In the genomic region with DNA sequence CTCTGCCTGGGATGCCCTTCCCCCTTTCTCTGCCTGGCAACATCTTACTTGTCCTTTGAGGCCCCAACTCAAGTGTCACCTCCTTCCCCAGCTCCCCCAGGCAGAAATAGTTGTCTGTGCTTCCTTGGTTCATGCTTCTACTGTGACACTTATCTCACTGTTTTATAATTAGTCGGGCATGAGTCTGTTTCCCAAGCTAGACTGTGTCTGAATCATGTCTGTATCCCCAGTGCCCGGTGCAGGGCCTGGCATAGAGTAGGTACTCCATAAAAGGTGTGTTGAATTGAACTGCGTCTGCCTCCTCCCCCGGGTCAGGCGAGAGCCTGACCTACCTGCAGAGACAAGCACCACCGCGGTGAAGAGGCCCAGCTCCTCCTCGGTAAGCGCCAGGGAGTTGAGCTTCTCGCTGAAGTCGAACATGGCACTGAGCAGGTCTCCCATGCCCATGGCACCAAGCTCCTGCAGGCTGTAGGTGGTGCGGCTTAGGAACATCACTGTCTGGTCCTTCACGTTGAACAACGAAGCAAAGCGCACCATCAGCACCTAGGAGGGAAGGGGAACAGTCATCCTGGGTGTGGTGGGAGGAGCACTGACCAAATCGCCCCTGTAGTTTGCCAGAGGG, we compare ENCODE assay signal across 9 cellular contexts. TPM values are rescaled to one million over a fixed set of nuclear protein-coding genes. Genes with fewer than 3 reads are reported as not detected.
DNase-seq lines count a peak whose midpoint lies in the region; ATAC-seq, FAIRE-seq and TF ChIP-seq lines count a peak whose summit lies in the region.
"Had no signal": no experiment of that assay in that cellular context is flagged by ENCODE, and none has a peak within 500 bp of the region (broad histone marks: within the 10 kb centered on the region; RNA-seq: fewer than 3 reads in every experiment).

No MANE protein-coding gene starts in this region.

- no peak overlapping the region for H3K4me3 ChIP-seq in testis

- H3K4me1 ChIP-seq in testis = peaks cover 69% of the 10 kb centered on the region

- WGBS in testis, 2 donors = 74 to 81% methylated on average over 9 to 16 of the region's 16 CpGs

- peak; percentile 63 for ATAC-seq in left ventricle myocardium superior
- ATAC-seq: activated CD4-positive, CD25-positive, alpha-beta regulatory T cell treated with anti-CD3 and anti-CD28 coated beads, Interleukin-2, amount 50 U/mL, for 24 hours had no signal

- peak overlapping the region; percentile 67 to 99 for H3K27ac ChIP-seq in testis
- H3K27ac ChIP-seq: 22Rv1 had no signal

- DNase-seq in T-helper 1 cell (no peak), left ventricle myocardium superior (peak; percentile 73), testis (no peak), RCC 7860 (ENCODE audit: low spot score) (no peak)
- no peak for DNase-seq in stimulated activated CD4-positive, alpha-beta T cell treated with anti-CD3 and anti-CD28 coated beads, Interleukin-1b, Interleukin-23, amount 100 ng/mL, for 48 hours

- FAIRE-seq in RCC 7860 (lab: Jason Lieb, UNC) = no peak

- H3K4me1 Mint-ChIP-seq in T-helper 1 cell treated with Interleukin-12 subunit alpha and Interleukin-12 subunit beta and Interleukin-4 antibody, amounts not matched to agents 30 μg/mL and 1 μg/mL, for 36 hours (ENCODE audit: low read depth) = peaks cover 31% of the 10 kb centered on the region

- no peak for TF ChIP-seq POLR2A in testis (IDR thresholded peaks at IDR 0.05)

- no peak overlapping the region for H3K4me3 Mint-ChIP-seq in T-helper 1 cell treated with Interleukin-12 subunit alpha and Interleukin-12 subunit beta and Interleukin-4 antibody, amounts not matched to agents 30 μg/mL and 1 μg/mL, for 36 hours
- H3K4me3 Mint-ChIP-seq: dendritic cell treated with granulocyte-macrophage colony-stimulating factor and Interleukin-4, amounts not matched to agents 40 ng/mL and 50 ng/mL, for 4 days had no signal

- H3K27me3 ChIP-seq in testis = no peaks in the 10 kb centered on the region

- intact Hi-C loops in left ventricle myocardium superior (cut with micrococcal nuclease) = no loop called here
- intact Hi-C loops in testis (cut with DNase I; ENCODE audit: low total_unique reads) = no loop called here

- H3K27me3 Mint-ChIP-seq in T-helper 1 cell treated with Interleukin-12 subunit alpha and Interleukin-12 subunit beta and Interleukin-4 antibody, amounts not matched to agents 30 μg/mL and 1 μg/mL, for 36 hours (ENCODE audit: low read depth) = no peaks in the 10 kb centered on the region

- H3K36me3 ChIP-seq in testis (ENCODE audit: low read depth, missing control alignments) = no peaks in the 10 kb centered on the region

- no peak for TF ChIP-seq CTCF in testis (IDR thresholded peaks at IDR 0.05)

- no peaks in the 10 kb centered on the region for H3K9me3 ChIP-seq in testis

- H3K36me3 Mint-ChIP-seq in T-helper 1 cell treated with Interleukin-12 subunit alpha and Interleukin-12 subunit beta and Interleukin-4 antibody, amounts not matched to agents 30 μg/mL and 1 μg/mL, for 36 hours (ENCODE audit: low read depth) = peaks cover 16% of the 10 kb centered on the region

- H3K27ac Mint-ChIP-seq in T-helper 1 cell treated with Interleukin-12 subunit alpha and Interleukin-12 subunit beta and Interleukin-4 antibody, amounts not matched to agents 30 μg/mL and 1 μg/mL, for 36 hours = peak overlapping the region; percentile 42
- H3K27ac Mint-ChIP-seq: dendritic cell treated with granulocyte-macrophage colony-stimulating factor and Interleukin-4, amounts not matched to agents 40 ng/mL and 50 ng/mL, for 4 days had no signal

- H3K9me3 Mint-ChIP-seq in T-helper 1 cell treated with Interleukin-12 subunit alpha and Interleukin-12 subunit beta and Interleukin-4 antibody, amounts not matched to agents 30 μg/mL and 1 μg/mL, for 36 hours = no peaks in the 10 kb centered on the region
- H3K9me3 Mint-ChIP-seq: dendritic cell treated with granulocyte-macrophage colony-stimulating factor and Interleukin-4, amounts not matched to agents 40 ng/mL and 50 ng/mL, for 4 days had no signal

RNA-seq across cellular contexts. Expression of a gene that starts 6.7 kb away (rescaled TPM):
- total RNA-seq in left ventricle myocardium superior (21.5 TPM), testis (10 to 100 TPM; 14.4 to 23.6 TPM)
- 9.8 TPM for polyA plus RNA-seq in testis (ENCODE audit: insufficient read depth, low read depth, low replicate concordance)

RNA-seq across cellular contexts. Expression of a gene that starts 28.1 kb away (rescaled TPM):
- total RNA-seq in left ventricle myocardium superior = 49.1 TPM
- 100 to 1,000 TPM; 129 to 161 TPM for total RNA-seq in testis
- polyA plus RNA-seq in testis (ENCODE audit: insufficient read depth, low read depth, low replicate concordance) = 157 TPM

RNA-seq across cellular contexts. Expression of a gene that starts 30.9 kb away (rescaled TPM):
- total RNA-seq in left ventricle myocardium superior = 98.1 TPM
- 10 to 100 TPM; 44.9 to 51.7 TPM for total RNA-seq in testis
- 41.2 TPM for polyA plus RNA-seq in testis (ENCODE audit: insufficient read depth, low read depth, low replicate concordance)

RNA-seq across cellular contexts. Expression of a gene that starts 39.5 kb away (rescaled TPM):
- total RNA-seq in left ventricle myocardium superior (56.9 TPM), testis (100 to 1,000 TPM; 151 to 172 TPM)
- 127 TPM for polyA plus RNA-seq in testis (ENCODE audit: insufficient read depth, low read depth, low replicate concordance)

RNA-seq across cellular contexts. Expression of a gene that starts 46.6 kb away (rescaled TPM):
- 48.1 TPM for total RNA-seq in left ventricle myocardium superior
- 100 to 1,000 TPM; 123 to 132 TPM for total RNA-seq in testis
- 143 TPM for polyA plus RNA-seq in testis (ENCODE audit: insufficient read depth, low read depth, low replicate concordance)
